ENCODE assay signal across 29 cellular contexts in genomic region chr2:70041666-70042065, GRCh38. TPM values are rescaled to one million over a fixed set of nuclear protein-coding genes. Genes with fewer than 3 reads are reported as not detected.
DNase-seq lines count a peak whose midpoint lies in the region; ATAC-seq, FAIRE-seq and TF ChIP-seq lines count a peak whose summit lies in the region.
"Had no signal": no experiment of that assay in that cellular context is flagged by ENCODE, and none has a peak within 500 bp of the region (broad histone marks: within the 10 kb centered on the region; RNA-seq: fewer than 3 reads in every experiment).

No MANE protein-coding gene starts in this region.

- H3K4me1 Mint-ChIP-seq in CD14-positive monocyte (peaks cover 80% of the 10 kb centered on the region), astrocyte (ENCODE audit: low read depth, unreplicated experiment) (peaks cover 5% of the 10 kb centered on the region), mesothelial cell of epicardium (peaks cover 8% of the 10 kb centered on the region)

- DNase-seq in CD14-positive monocyte (ENCODE audit: low spot score) (no peak), IMR-90 (peak; percentile 28), astrocyte (ENCODE audit: low read depth) (peak; percentile 14), mesothelial cell of epicardium (ENCODE audit: low spot score in 2 of 2, unreplicated experiment in 2 of 2) (no peak), left ventricle myocardium superior (no peak), upper lobe of right lung (no peak), cardiac septum (ENCODE audit: low spot score) (no peak)
- DNase-seq: ACHN; activated effector memory CD4-positive, alpha-beta T cell treated with Interleukin-2 at 50 U/mL for 16 hours; CD4-positive, CD25-positive, alpha-beta regulatory T cell; DMS 273 treated with DMSO at 0.1 percent for 48 hours; dorsolateral prefrontal cortex; GF-D8; left cardiac atrium; MG63; NCI-H1694; NCI-H82; nephron progenitor cell; OCI-M1; posterior cingulate gyrus; SHP77 treated with DMSO at 0.1 percent for 48 hours; sigmoid colon; stimulated activated naive B cell treated with anti-CD40 and anti-IgM and Interleukin-4, amounts not matched to agents 10 μg/mL and 1 μg/mL and 100 μg/mL, for 72 hours; testis had no signal

- H4K8ac ChIP-seq in IMR-90 (ENCODE audit: low read depth in 2 of 2, low read length in 2 of 2): peak overlapping the region in 1 of 2 experiments; percentile 77; a peak in 1 of 4 replicates

- no peaks in the 10 kb centered on the region for H3K36me3 ChIP-seq in IMR-90 (ENCODE audit: control insufficient read depth, insufficient read depth, low read length)
- no peaks in the 10 kb centered on the region for H3K36me3 ChIP-seq in astrocyte (ENCODE audit: insufficient read depth, low read length)
- H3K36me3 ChIP-seq in upper lobe of right lung: peaks cover 7% of the 10 kb centered on the region

- TF ChIP-seq CTCF in CD14-positive monocyte (IDR thresholded peaks at IDR 0.05): no peak
- TF ChIP-seq CTCF in IMR-90 (conservative IDR thresholded peaks at IDR 0.05; ENCODE audit: low read depth, low read length): no peak
- no peak for TF ChIP-seq CTCF in astrocyte (IDR thresholded peaks at IDR 0.05; ENCODE audit: insufficient read depth, low read depth, low read length)
- TF ChIP-seq CTCF in mesothelial cell of epicardium (IDR thresholded peaks at IDR 0.05; ENCODE audit: unreplicated experiment): no peak
- no peak for TF ChIP-seq CTCF in upper lobe of right lung (IDR thresholded peaks at IDR 0.05)

- H3K9me3 Mint-ChIP-seq in CD14-positive monocyte (no peaks in the 10 kb centered on the region), astrocyte (ENCODE audit: unreplicated experiment) (peaks cover 2% of the 10 kb centered on the region), mesothelial cell of epicardium (no peaks in the 10 kb centered on the region)
- H3K9me3 Mint-ChIP-seq: CD4-positive, CD25-positive, alpha-beta regulatory T cell; nephron progenitor cell; stimulated activated naive B cell treated with anti-CD40 and anti-IgM and Interleukin-4, amounts not matched to agents 10 μg/mL and 1 μg/mL and 100 μg/mL, for 72 hours; T-helper 1 cell treated with Interleukin-12 subunit alpha and Interleukin-12 subunit beta and Interleukin-4 antibody, amounts not matched to agents 30 μg/mL and 1 μg/mL, for 36 hours had no signal

- no peak overlapping the region for H3K18ac ChIP-seq in IMR-90 (ENCODE audit: low read depth, low read length)

- H3K36me3 Mint-ChIP-seq in CD14-positive monocyte (peaks cover 10 to 37% of the 10 kb centered on the region in 2 donors), astrocyte (ENCODE audit: low read depth, unreplicated experiment) (peaks cover 8% of the 10 kb centered on the region), mesothelial cell of epicardium (peaks cover 20% of the 10 kb centered on the region)

- no peak overlapping the region; the same call in 1 of the 2 replicates for H3K14ac ChIP-seq in IMR-90 (replicated peaks; ENCODE audit: low read depth, low read length)

- no peak overlapping the region for H4K5ac ChIP-seq in IMR-90 (ENCODE audit: low read depth, low read length)

- no CpG with 5 or more reads among the region's 3 CpGs for WGBS in IMR-90 (ENCODE audit: extremely low coverage in 2 of 2, insufficient read length in 1 of 2), 2 experiments

- CTCF ChIA-PET in IMR-90 (lab: Yijun Ruan, JAX): interaction anchor here (0.7 to 0.9 kb wide), 2 partner anchors 16 to 61 kb away, joined by 4 to 6 read pairs; no protein-coding TSS in a partner anchor

- no peak overlapping the region for H4K91ac ChIP-seq in IMR-90 (ENCODE audit: insufficient read depth, low read depth, low read length)

- ATAC-seq in IMR-90 (ENCODE audit: low read depth): no peak
- no peak for ATAC-seq in left ventricle myocardium superior
- ATAC-seq in upper lobe of right lung: no peak
- no peak for ATAC-seq in HG03432 (IDR thresholded peaks at IDR 0.05; ENCODE audit: unreplicated experiment)
- ATAC-seq: left cardiac atrium; stimulated activated naive B cell treated with anti-CD40 and anti-IgM and Interleukin-4, amounts not matched to agents 10 μg/mL and 1 μg/mL and 100 μg/mL, for 72 hours had no signal

- H3K4me2 ChIP-seq in IMR-90 (ENCODE audit: low read depth, low read length): no peak overlapping the region; the same call in 1 of the 2 replicates
- peak overlapping the region; percentile 49 for H3K4me2 ChIP-seq in astrocyte (ENCODE audit: low read length)

- no peak overlapping the region for H3K9ac ChIP-seq in IMR-90 (ENCODE audit: low read depth, low read length)
- no peak overlapping the region for H3K9ac ChIP-seq in astrocyte (ENCODE audit: low read length)

- no TSS peak for BruUV-seq in IMR-90 (replicated peaks; lab: Mats Ljungman, UMichigan)

- no peak overlapping the region for H3K23ac ChIP-seq in IMR-90 (ENCODE audit: low read depth, low read length)

- no peak for TF ChIP-seq RAD21 in IMR-90 (IDR thresholded peaks at IDR 0.05; ENCODE audit: low read length)

- peaks cover 10% of the 10 kb centered on the region; the same call in 1 of the 2 replicates for H3K9me1 ChIP-seq in IMR-90 (ENCODE audit: insufficient read depth, low read length)

- H2BK20ac ChIP-seq in IMR-90 (ENCODE audit: low read depth, low read length): peak overlapping the region; percentile 49; the same call in 1 of the 2 replicates

- no peak overlapping the region; the same call in 2 of the 3 replicates for H2BK15ac ChIP-seq in IMR-90 (ENCODE audit: low read depth, low read length)

- H3K4me3 ChIP-seq in IMR-90 (ENCODE audit: insufficient read depth, low read depth, low read length) (no peak overlapping the region), astrocyte (ENCODE audit: insufficient read depth, low read depth, low read length) (no peak overlapping the region), upper lobe of right lung (no peak overlapping the region)
- H3K4me3 ChIP-seq: dorsolateral prefrontal cortex, MG63, sigmoid colon, testis had no signal

- H4K20me1 ChIP-seq in IMR-90 (ENCODE audit: insufficient read depth, low read length): no peaks in the 10 kb centered on the region
- H4K20me1 ChIP-seq in astrocyte (ENCODE audit: insufficient read depth, low read length): no peaks in the 10 kb centered on the region

- H3K79me2 ChIP-seq in astrocyte (ENCODE audit: insufficient read depth, low read length): no peaks in the 10 kb centered on the region

- dilution Hi-C loops in IMR-90 (cut with HindIII; ENCODE audit: low sequenced_read_pairs, unreplicated experiment): no loop called here

- no peak overlapping the region for H3K56ac ChIP-seq in IMR-90 (ENCODE audit: extremely low read depth, insufficient read depth, low read length)

- H2BK5ac ChIP-seq in IMR-90 (ENCODE audit: low read depth, low read length, poor library complexity, severe bottlenecking): no peak overlapping the region

- H3K27ac Mint-ChIP-seq in CD14-positive monocyte (peak overlapping the region; percentile 8 to 93 (median 79)), astrocyte (ENCODE audit: unreplicated experiment) (no peak overlapping the region), mesothelial cell of epicardium (peak overlapping the region; percentile 9)
- H3K27ac Mint-ChIP-seq: nephron progenitor cell had no signal

- no peak overlapping the region for H3K4me3 Mint-ChIP-seq in CD14-positive monocyte
- no peak overlapping the region for H3K4me3 Mint-ChIP-seq in astrocyte (ENCODE audit: unreplicated experiment)
- no peak overlapping the region for H3K4me3 Mint-ChIP-seq in mesothelial cell of epicardium
- H3K4me3 Mint-ChIP-seq: CD4-positive, CD25-positive, alpha-beta regulatory T cell; nephron progenitor cell; stimulated activated naive B cell treated with anti-CD40 and anti-IgM and Interleukin-4, amounts not matched to agents 10 μg/mL and 1 μg/mL and 100 μg/mL, for 72 hours had no signal

- POLR2A ChIA-PET in IMR-90 (lab: Charles Lee; ENCODE audit: unreplicated experiment): no interaction called here

- in situ Hi-C loops in IMR-90 (cut with MboI; ENCODE audit: low sequenced_read_pairs): no loop called here

- no peak for TF ChIP-seq POLR2A in IMR-90 (IDR thresholded peaks at IDR 0.05; ENCODE audit: low read depth, low read length)

- intact Hi-C loops in CD14-positive monocyte (cut with micrococcal nuclease): no loop called here
- intact Hi-C loops in IMR-90 (cut with micrococcal nuclease): no loop called here
- intact Hi-C loops in left ventricle myocardium superior (cut with micrococcal nuclease): no loop called here
- intact Hi-C loops in upper lobe of right lung (cut with DNase I): no loop called here
- intact Hi-C loops in cardiac septum (cut with DNase I): no loop called here

- H3K79me1 ChIP-seq in IMR-90 (ENCODE audit: low read depth in 1 of 2, low read length in 2 of 2): no peaks in the 10 kb centered on the region

- H3K27me3 ChIP-seq in IMR-90 (ENCODE audit: control insufficient read depth, insufficient read depth, low read length) (no peaks in the 10 kb centered on the region), astrocyte (ENCODE audit: insufficient read depth, low read length) (no peaks in the 10 kb centered on the region), upper lobe of right lung (no peaks in the 10 kb centered on the region)
- H3K27me3 ChIP-seq: dorsolateral prefrontal cortex, MG63, sigmoid colon, testis had no signal

- H2AFZ ChIP-seq in IMR-90 (replicated peaks; ENCODE audit: low read length, poor library complexity) (peak overlapping the region; percentile 79), astrocyte (ENCODE audit: low read depth, low read length) (no peak overlapping the region)

- H3K9me3 ChIP-seq in IMR-90 (ENCODE audit: control insufficient read depth, insufficient read depth, low read length) (no peaks in the 10 kb centered on the region), astrocyte (ENCODE audit: insufficient read depth, low read depth, low read length) (no peaks in the 10 kb centered on the region), upper lobe of right lung (no peaks in the 10 kb centered on the region)
- H3K9me3 ChIP-seq: MG63, sigmoid colon, testis had no signal

- no peak overlapping the region for H3K27ac ChIP-seq in IMR-90 (ENCODE audit: insufficient read depth, low read length)
- H3K27ac ChIP-seq in astrocyte (ENCODE audit: low read depth, low read length): no peak overlapping the region
- H3K27ac ChIP-seq in upper lobe of right lung: no peak overlapping the region
- H3K27ac ChIP-seq: dorsolateral prefrontal cortex, sigmoid colon, testis, VCaP had no signal

- H2BK120ac ChIP-seq in IMR-90 (ENCODE audit: low read depth, low read length): peak overlapping the region; percentile 1; the same call in 1 of the 2 replicates

- peaks cover 2% of the 10 kb centered on the region; the same call in 1 of the 2 replicates for H3K4me1 ChIP-seq in IMR-90 (ENCODE audit: control insufficient read depth, insufficient read depth, low read length)
- peaks cover 6% of the 10 kb centered on the region for H3K4me1 ChIP-seq in astrocyte (ENCODE audit: insufficient read depth, low read length)
- H3K4me1 ChIP-seq in upper lobe of right lung: peaks cover 14% of the 10 kb centered on the region
- H3K4me1 ChIP-seq: sigmoid colon, testis had no signal

- H3K4ac ChIP-seq in IMR-90 (ENCODE audit: low read depth, low read length): peak overlapping the region; percentile 54; the same call in 1 of the 2 replicates

- no peak for FAIRE-seq in astrocyte (lab: Jason Lieb, UNC)
- FAIRE-seq: frontal cortex, H1 had no signal

- no peak overlapping the region for H2AK5ac ChIP-seq in IMR-90 (ENCODE audit: low read depth, low read length)

- H3K27me3 Mint-ChIP-seq in CD14-positive monocyte (ENCODE audit: low read depth in 3 of 3) (no peaks in the 10 kb centered on the region), astrocyte (ENCODE audit: low read depth, unreplicated experiment) (no peaks in the 10 kb centered on the region), mesothelial cell of epicardium (ENCODE audit: low read depth) (no peaks in the 10 kb centered on the region)
- H3K27me3 Mint-ChIP-seq: CD4-positive, CD25-positive, alpha-beta regulatory T cell; stimulated activated naive B cell treated with anti-CD40 and anti-IgM and Interleukin-4, amounts not matched to agents 10 μg/mL and 1 μg/mL and 100 μg/mL, for 72 hours had no signal

- no peak overlapping the region for H2AK9ac ChIP-seq in IMR-90 (replicated peaks; ENCODE audit: low read depth, low read length, poor library complexity)

RNA-seq across cellular contexts. Expression of gene PCBP1, which starts 45.6 kb away (rescaled TPM):
- polyA plus RNA-seq in CD14-positive monocyte (100 to 1,000 TPM; 178 to 194 TPM), IMR-90 (2012; rRNA removed) (166 and 171 TPM in 2 replicates)
- total RNA-seq in IMR-90 (2012; rRNA removed) (33.6 and 33.7 TPM in 2 replicates), astrocyte (194 and 205 TPM in 2 replicates), mesothelial cell of epicardium (245 to 257 TPM (median 255 TPM) in 3 replicates), left ventricle myocardium superior (211 TPM), upper lobe of right lung (337 TPM), cardiac septum (223 TPM)
- polyA plus RNA-seq in IMR-90 (2012; cell fraction: cytosol; rRNA removed): 110 and 170 TPM in 2 replicates
- polyA plus RNA-seq in IMR-90 (2012; cell fraction: nucleus; rRNA removed; ENCODE audit: low replicate concordance): 68.9 and 69.8 TPM in 2 replicates

Comparison
In these comparisons a context has a peak if more than half of its experiments do, and no peak if none do; other contexts are left out.
1. DNase-seq: peak in IMR-90 (single experiment) and astrocyte (single experiment); none in CD14-positive monocyte (single experiment), mesothelial cell of epicardium (0 of 2), left ventricle myocardium superior (single experiment), upper lobe of right lung (single experiment) and cardiac septum (single experiment).